In genomic region chr11:65454696-65455456, GRCh38 we compare ENCODE assay signal across 8 cellular contexts. TPM values are rescaled to one million over a fixed set of nuclear protein-coding genes. Genes with fewer than 3 reads are reported as not detected.
DNase-seq lines count a peak whose midpoint lies in the region; ATAC-seq and TF ChIP-seq lines count a peak whose summit lies in the region.

No MANE protein-coding gene starts in this region.

- H3K4me3 Mint-ChIP-seq in activated naive CD8-positive, alpha-beta T cell treated with anti-CD3 and anti-CD28 coated beads, Interleukin-2, amount 10 ng/mL, durations not matched to agents 7 days and 5 days, result peak overlapping the region; percentile 93
- peak overlapping the region; percentile 77 for H3K4me3 Mint-ChIP-seq in progenitor cell of endocrine pancreas (ENCODE audit: low read depth)

- intact Hi-C loops in cardiac septum (cut with DNase I), result no loop called here
- intact Hi-C loops in upper lobe of right lung (cut with DNase I), result loop anchor here (10.0 kb wide), 1 partner anchor 80 kb away; no protein-coding TSS in a partner anchor

- peak overlapping the region; percentile 78 for H3K27ac ChIP-seq in upper lobe of right lung

- no peaks in the 10 kb centered on the region for H3K9me3 Mint-ChIP-seq in activated naive CD8-positive, alpha-beta T cell treated with anti-CD3 and anti-CD28 coated beads, Interleukin-2, amount 10 ng/mL, durations not matched to agents 7 days and 5 days
- no peaks in the 10 kb centered on the region for H3K9me3 Mint-ChIP-seq in progenitor cell of endocrine pancreas (ENCODE audit: low read depth)

- H3K27me3 ChIP-seq in upper lobe of right lung, result no peaks in the 10 kb centered on the region

- H3K27ac Mint-ChIP-seq in activated naive CD8-positive, alpha-beta T cell treated with anti-CD3 and anti-CD28 coated beads, Interleukin-2, amount 10 ng/mL, durations not matched to agents 7 days and 5 days, result peak overlapping the region; percentile 91
- H3K27ac Mint-ChIP-seq in progenitor cell of endocrine pancreas, result peak overlapping the region; percentile 80

- H3K36me3 ChIP-seq in upper lobe of right lung, result no peaks in the 10 kb centered on the region

- H3K4me1 Mint-ChIP-seq in activated naive CD8-positive, alpha-beta T cell treated with anti-CD3 and anti-CD28 coated beads, Interleukin-2, amount 10 ng/mL, durations not matched to agents 7 days and 5 days, result peaks cover 18% of the 10 kb centered on the region
- peaks cover 10% of the 10 kb centered on the region for H3K4me1 Mint-ChIP-seq in progenitor cell of endocrine pancreas (ENCODE audit: low read depth)

- peak overlapping the region; percentile 63 for H3K4me3 ChIP-seq in upper lobe of right lung

- in situ Hi-C loops in KBM-7 (cut with MboI; ENCODE audit: low pct_unique_long_range_greater_than_20kb, low sequenced_read_pairs), result no loop called here

- TF ChIP-seq CTCF in progenitor cell of endocrine pancreas (IDR thresholded peaks at IDR 0.05; ENCODE audit: unreplicated experiment) (no peak), upper lobe of right lung (IDR thresholded peaks at IDR 0.05) (no peak)

- DNase-seq in DMS53 treated with DMSO at 0.1 percent for 48 hours (lab: John Stamatoyannopoulos, UW; ENCODE audit: unreplicated experiment) (peak; percentile 71), KBM-7 (peak; percentile 92), SKM-1 (lab: John Stamatoyannopoulos, UW; ENCODE audit: unreplicated experiment) (peak; percentile 69), cardiac septum (ENCODE audit: low spot score) (peak; percentile 97), progenitor cell of endocrine pancreas (ENCODE audit: low spot score, unreplicated experiment) (peak; percentile 58), upper lobe of right lung (peak; percentile 95)
- DNase-seq in activated naive CD8-positive, alpha-beta T cell treated with anti-CD3 and anti-CD28 coated beads, Interleukin-2, amount 10 ng/mL, durations not matched to agents 7 days and 5 days, result peak; percentile 88

- POLR2A ChIA-PET in activated naive CD8-positive, alpha-beta T cell treated with anti-CD3 and anti-CD28 coated beads, Interleukin-2, amount 10 ng/mL, durations not matched to agents 7 days and 5 days (lab: Charles Lee), result interaction anchor here (0.6 to 1.4 kb wide), 6 partner anchors 10 to 51 kb away, joined by 3 to 7 read pairs (median 4); partner anchors contain the start of gene NEAT1

- H3K9me3 ChIP-seq in upper lobe of right lung, result no peaks in the 10 kb centered on the region

- ATAC-seq in GM21423 (IDR thresholded peaks at IDR 0.05; ENCODE audit: unreplicated experiment), result peak; percentile 90
- ATAC-seq in activated naive CD8-positive, alpha-beta T cell treated with anti-CD3 and anti-CD28 coated beads, Interleukin-2, amount 10 ng/mL, durations not matched to agents 7 days and 5 days (ENCODE audit: low read depth), result peak; percentile 94
- peak; percentile 97 for ATAC-seq in upper lobe of right lung

- H3K4me1 ChIP-seq in upper lobe of right lung, result peaks cover 9% of the 10 kb centered on the region

- H3K36me3 Mint-ChIP-seq in activated naive CD8-positive, alpha-beta T cell treated with anti-CD3 and anti-CD28 coated beads, Interleukin-2, amount 10 ng/mL, durations not matched to agents 7 days and 5 days, result peaks cover 13% of the 10 kb centered on the region
- H3K36me3 Mint-ChIP-seq in progenitor cell of endocrine pancreas (ENCODE audit: insufficient read depth), result no peaks in the 10 kb centered on the region

- H3K27me3 Mint-ChIP-seq in activated naive CD8-positive, alpha-beta T cell treated with anti-CD3 and anti-CD28 coated beads, Interleukin-2, amount 10 ng/mL, durations not matched to agents 7 days and 5 days, result peaks cover 2% of the 10 kb centered on the region
- peaks cover 5% of the 10 kb centered on the region for H3K27me3 Mint-ChIP-seq in progenitor cell of endocrine pancreas

RNA-seq across cellular contexts. Expression of gene NEAT1, which starts 32.3 kb away (rescaled TPM):
- 100 to 1,000 TPM; 402 to 407 TPM for total RNA-seq in activated naive CD8-positive, alpha-beta T cell treated with anti-CD3 and anti-CD28 coated beads, Interleukin-2, amount 10 ng/mL, durations not matched to agents 7 days and 5 days
- 668 TPM for total RNA-seq in cardiac septum
- 78.8 and 99.9 TPM in 2 replicates for total RNA-seq in progenitor cell of endocrine pancreas
- total RNA-seq in upper lobe of right lung, result 1,120 TPM

RNA-seq across cellular contexts. Expression of gene MALAT1, which starts 44.0 kb away (rescaled TPM):
- total RNA-seq in activated naive CD8-positive, alpha-beta T cell treated with anti-CD3 and anti-CD28 coated beads, Interleukin-2, amount 10 ng/mL, durations not matched to agents 7 days and 5 days, result over 10,000 TPM; 13,719 to 14,448 TPM
- total RNA-seq in cardiac septum, result 9,850 TPM
- total RNA-seq in progenitor cell of endocrine pancreas, result 16,546 and 17,116 TPM in 2 replicates
- 11,917 TPM for total RNA-seq in upper lobe of right lung

Comparison
In these comparisons a context has a peak if more than half of its experiments do, and no peak if none do; other contexts are left out.
1. Peak in every context shown above with its lines: DNase-seq, ATAC-seq, H3K4me3 ChIP-seq and H3K27ac ChIP-seq.